In genomic region chr2:28282861-28283646, GRCh38 we compare ENCODE assay signal across 22 cellular contexts.
"Had no signal": no experiment of that assay in that cellular context is flagged by ENCODE, and none has a peak within 500 bp of the region (broad histone marks: within the 10 kb centered on the region; RNA-seq: fewer than 3 reads in every experiment).

No MANE protein-coding gene starts in this region.

- H3K9me3 ChIP-seq: sigmoid colon, spleen, suprapubic skin, upper lobe of left lung had no signal

- FAIRE-seq: kidney had no signal

- H3K9ac ChIP-seq: neural progenitor cell had no signal

- H3K27ac ChIP-seq: cardiac muscle cell, neural progenitor cell, sigmoid colon, spleen, suprapubic skin, upper lobe of left lung, VCaP had no signal

- ATAC-seq: activated CD8-positive, alpha-beta memory T cell treated with anti-CD3 and anti-CD28 coated beads, Interleukin-2, amount 10 ng/mL, durations not matched to agents 7 days and 5 days; activated naive CD8-positive, alpha-beta T cell treated with anti-CD3 and anti-CD28 coated beads, Interleukin-2, amount 50 U/mL, for 24 hours; T-cell had no signal

- H3K36me3 ChIP-seq: cardiac muscle cell, neural progenitor cell, sigmoid colon, suprapubic skin, upper lobe of left lung had no signal

- H3K27me3 Mint-ChIP-seq: activated CD4-positive, alpha-beta memory T cell treated with anti-CD3 and anti-CD28 coated beads for 36 hours; activated CD8-positive, alpha-beta memory T cell treated with anti-CD3 and anti-CD28 coated beads, Interleukin-2, amount 10 ng/mL, durations not matched to agents 7 days and 5 days; activated naive CD8-positive, alpha-beta T cell treated with anti-CD3 and anti-CD28 coated beads, Interleukin-2, amount 50 U/mL, for 24 hours; stimulated activated naive CD8-positive, alpha-beta T cell treated with anti-CD3 and anti-CD28 coated beads, Interleukin-15, Interleukin-2, amounts not matched to agents 100 ng/mL and 50 ng/mL, for 24 hours; T-cell had no signal

- H3K27me3 ChIP-seq: cardiac muscle cell, neural progenitor cell, sigmoid colon, spleen, suprapubic skin, upper lobe of left lung had no signal

- H3K27ac Mint-ChIP-seq: activated CD4-positive, alpha-beta memory T cell treated with anti-CD3 and anti-CD28 coated beads for 36 hours; activated CD8-positive, alpha-beta memory T cell treated with anti-CD3 and anti-CD28 coated beads, Interleukin-2, amount 10 ng/mL, durations not matched to agents 7 days and 5 days; activated naive CD4-positive, alpha-beta T cell treated with anti-CD3 and anti-CD28 coated beads for 36 hours; activated naive CD8-positive, alpha-beta T cell treated with anti-CD3 and anti-CD28 coated beads, Interleukin-2, amount 50 U/mL, for 24 hours; activated T-helper 2 cell treated with anti-CD3 and anti-CD28 coated beads, Interferon-gamma antibody, Interleukin-2, Interleukin-4, amounts not matched to agents 10 μg/mL and 5 μg/mL and 100 μg/mL, durations not matched to agents 14 hours and 24 hours and 36 hours; endodermal cell; neural progenitor cell; stimulated activated naive CD8-positive, alpha-beta T cell treated with anti-CD3 and anti-CD28 coated beads, Interleukin-15, Interleukin-2, amounts not matched to agents 100 ng/mL and 50 ng/mL, for 24 hours; T-cell had no signal

- DNase-seq: activated CD4-positive, alpha-beta memory T cell treated with anti-CD3 and anti-CD28 coated beads for 36 hours; activated CD4-positive, alpha-beta T cell treated with anti-CD3 and anti-CD28 coated beads for 1 hour; activated CD8-positive, alpha-beta memory T cell treated with anti-CD3 and anti-CD28 coated beads, Interleukin-2, amount 10 ng/mL, durations not matched to agents 7 days and 5 days; activated naive CD4-positive, alpha-beta T cell treated with anti-CD3 and anti-CD28 coated beads for 36 hours; activated naive CD8-positive, alpha-beta T cell treated with anti-CD3 and anti-CD28 coated beads, Interleukin-2, amount 50 U/mL, for 24 hours; activated T-cell treated with anti-CD3 and anti-CD28 coated beads, Interleukin-2, amount 50 U/mL, for 1 hour; aorta; endodermal cell; erythroblast; hippocampal formation; kidney; midbrain; sigmoid colon; spleen; T-cell; upper lobe of left lung had no signal

- H3K4me3 Mint-ChIP-seq: activated CD4-positive, alpha-beta memory T cell treated with anti-CD3 and anti-CD28 coated beads for 36 hours; activated CD8-positive, alpha-beta memory T cell treated with anti-CD3 and anti-CD28 coated beads, Interleukin-2, amount 10 ng/mL, durations not matched to agents 7 days and 5 days; activated naive CD4-positive, alpha-beta T cell treated with anti-CD3 and anti-CD28 coated beads for 36 hours; activated naive CD8-positive, alpha-beta T cell treated with anti-CD3 and anti-CD28 coated beads, Interleukin-2, amount 50 U/mL, for 24 hours; endodermal cell; neural progenitor cell; stimulated activated naive CD8-positive, alpha-beta T cell treated with anti-CD3 and anti-CD28 coated beads, Interleukin-15, Interleukin-2, amounts not matched to agents 100 ng/mL and 50 ng/mL, for 24 hours; T-cell had no signal

- H3K4me3 ChIP-seq: cardiac muscle cell, neural progenitor cell, sigmoid colon, spleen, suprapubic skin, upper lobe of left lung had no signal

- H3K4me2 ChIP-seq: neural progenitor cell had no signal

- H3K4me1 ChIP-seq: neural progenitor cell, spleen, upper lobe of left lung had no signal

- H3K4me1 Mint-ChIP-seq: activated CD8-positive, alpha-beta memory T cell treated with anti-CD3 and anti-CD28 coated beads, Interleukin-2, amount 10 ng/mL, durations not matched to agents 7 days and 5 days; activated naive CD8-positive, alpha-beta T cell treated with anti-CD3 and anti-CD28 coated beads, Interleukin-2, amount 50 U/mL, for 24 hours; T-cell had no signal

- H2AFZ ChIP-seq: neural progenitor cell had no signal

- H3K9me3 Mint-ChIP-seq: activated CD4-positive, alpha-beta memory T cell treated with anti-CD3 and anti-CD28 coated beads for 36 hours; activated naive CD4-positive, alpha-beta T cell treated with anti-CD3 and anti-CD28 coated beads for 36 hours; activated naive CD8-positive, alpha-beta T cell treated with anti-CD3 and anti-CD28 coated beads, Interleukin-2, amount 50 U/mL, for 24 hours; activated T-helper 2 cell treated with anti-CD3 and anti-CD28 coated beads, Interferon-gamma antibody, Interleukin-2, Interleukin-4, amounts not matched to agents 10 μg/mL and 5 μg/mL and 100 μg/mL, durations not matched to agents 14 hours and 24 hours and 36 hours; endodermal cell; neural progenitor cell; stimulated activated naive CD8-positive, alpha-beta T cell treated with anti-CD3 and anti-CD28 coated beads, Interleukin-15, Interleukin-2, amounts not matched to agents 100 ng/mL and 50 ng/mL, for 24 hours; T-cell had no signal
